8 cellular contexts compared by ENCODE assay signal in the genomic region with DNA sequence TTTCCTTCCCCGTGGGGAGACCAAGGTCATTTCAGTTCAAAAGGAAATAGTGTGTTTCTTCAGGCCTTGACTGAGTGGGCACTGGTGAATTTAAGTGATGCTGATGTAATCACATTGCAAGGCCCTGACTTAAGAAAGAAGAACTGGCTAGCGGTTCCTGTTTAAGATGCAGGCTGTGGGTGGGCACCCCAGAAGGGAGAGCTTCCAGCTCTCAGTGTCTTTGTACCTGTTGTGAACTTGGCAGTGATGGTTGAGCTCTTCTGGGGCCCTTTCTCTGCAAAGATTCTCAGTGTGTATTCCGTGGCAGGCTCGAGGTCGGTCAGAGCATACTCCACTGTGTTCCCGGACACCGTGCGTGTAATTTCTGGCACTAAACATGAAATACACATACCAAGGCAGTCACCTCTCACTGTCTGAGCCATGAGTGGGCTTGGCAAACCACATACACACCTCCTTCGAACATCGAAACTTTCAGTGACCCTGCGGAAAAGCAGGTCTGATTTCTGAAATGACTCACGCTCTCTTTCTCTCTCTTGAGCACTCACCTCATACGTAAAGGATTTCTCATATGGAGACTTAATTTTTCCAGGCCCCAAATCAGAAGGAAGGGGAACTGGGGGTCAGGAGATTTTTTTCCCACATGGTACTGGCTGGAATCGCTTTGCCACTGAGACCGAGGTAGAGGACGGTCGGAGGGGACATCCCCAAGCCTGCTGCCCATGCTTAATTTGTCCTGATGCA.
A peak's percentile ranks its signal among the peaks of the same experiment; 100 is the strongest.
DNase-seq lines count a peak whose midpoint lies in the region; ATAC-seq and TF ChIP-seq lines count a peak whose summit lies in the region.

No MANE protein-coding gene starts in this region.

- peak; percentile 27 for TF ChIP-seq EP300 in transverse colon (IDR thresholded peaks at IDR 0.05; ENCODE audit: low read depth)

- in situ Hi-C loops in transverse colon (cut with MboI; ENCODE audit: low pct_ligation_motif_present in 1 of 4, low pct_unique_long_range_greater_than_20kb in 1 of 4, low sequenced_read_pairs in 3 of 4): no loop called here

- no peak for TF ChIP-seq POLR2A in transverse colon (IDR thresholded peaks at IDR 0.05)

- no peaks in the 10 kb centered on the region for H3K36me3 Mint-ChIP-seq in activated T-cell treated with anti-CD3 and anti-CD28 coated beads, Interleukin-2, amount 50 U/mL, for 24 hours (ENCODE audit: low read depth)

- DNase-seq in CD1c-positive myeloid dendritic cell (ENCODE audit: extremely low spot score) (peak; percentile 87), hepatic stellate cell (ENCODE audit: low spot score) (peak; percentile 10), transverse colon (no peak), iPS-NIHi11 (ENCODE audit: low spot score) (no peak), occipital lobe (lab: John Stamatoyannopoulos, UW) (no peak)
- peak; percentile 48 for DNase-seq in activated T-cell treated with anti-CD3 and anti-CD28 coated beads, Interleukin-2, amount 50 U/mL, for 24 hours

- TF ChIP-seq CTCF in transverse colon (IDR thresholded peaks at IDR 0.05): no peak

- H3K27me3 Mint-ChIP-seq in activated T-cell treated with anti-CD3 and anti-CD28 coated beads, Interleukin-2, amount 50 U/mL, for 24 hours: peaks cover 8% of the 10 kb centered on the region

- no peaks in the 10 kb centered on the region for H3K36me3 ChIP-seq in transverse colon

- H3K9me3 Mint-ChIP-seq in activated T-cell treated with anti-CD3 and anti-CD28 coated beads, Interleukin-2, amount 50 U/mL, for 24 hours: no peaks in the 10 kb centered on the region

- H3K4me3 ChIP-seq in transverse colon: no peak overlapping the region

- 55 to 74% methylated on average over 8 to 17 of the region's 17 CpGs for WGBS in transverse colon (ENCODE audit: low coverage in 1 of 2), 2 donors

- H3K4me1 ChIP-seq in transverse colon: peaks cover 3 to 32% (median 17%) of the 10 kb centered on the region in 4 donors

- ATAC-seq in GM19395 (IDR thresholded peaks at IDR 0.05; ENCODE audit: unreplicated experiment) (peak; percentile 90), HG03354 (IDR thresholded peaks at IDR 0.05; ENCODE audit: poor library complexity, severe bottlenecking, unreplicated experiment) (peak; percentile 63)

- H3K27ac ChIP-seq in transverse colon: peak overlapping the region; percentile 75 to 84 (median 78)

- H3K27ac Mint-ChIP-seq in activated T-cell treated with anti-CD3 and anti-CD28 coated beads, Interleukin-2, amount 50 U/mL, for 24 hours: peak overlapping the region; percentile 92

- no peaks in the 10 kb centered on the region for H3K9me3 ChIP-seq in transverse colon

- peak overlapping the region; percentile 54 for H3K4me3 Mint-ChIP-seq in activated T-cell treated with anti-CD3 and anti-CD28 coated beads, Interleukin-2, amount 50 U/mL, for 24 hours

- H3K27me3 ChIP-seq in transverse colon: no peaks in the 10 kb centered on the region

- peaks cover 30% of the 10 kb centered on the region for H3K4me1 Mint-ChIP-seq in activated T-cell treated with anti-CD3 and anti-CD28 coated beads, Interleukin-2, amount 50 U/mL, for 24 hours (ENCODE audit: low read depth)

- intact Hi-C loops in transverse colon (cut with DNase I; ENCODE audit: low total_unique reads): loop anchor here (10.0 kb wide), 1 partner anchor 99 kb away; no protein-coding TSS in a partner anchor

Comparison
In these comparisons a context has a peak if more than half of its experiments do, and no peak if none do; other contexts are left out.
1. DNase-seq: peak in CD1c-positive myeloid dendritic cell (single experiment), activated T-cell treated with anti-CD3 and anti-CD28 coated beads, Interleukin-2, amount 50 U/mL, for 24 hours (single experiment) and hepatic stellate cell (single experiment); none in transverse colon (single experiment), iPS-NIHi11 (single experiment) and occipital lobe (single experiment).